In genomic region chr15:25742421-25743159, GRCh38 we compare ENCODE assay signal across 18 cellular contexts.
DNase-seq lines count a peak whose midpoint lies in the region; ATAC-seq and TF ChIP-seq lines count a peak whose summit lies in the region.
"Had no signal": no experiment of that assay in that cellular context is flagged by ENCODE, and none has a peak within 500 bp of the region (broad histone marks: within the 10 kb centered on the region; RNA-seq: fewer than 3 reads in every experiment).

No MANE protein-coding gene starts in this region.

- TF ChIP-seq CTCF in HEK293 (tag by site-specific recombination; IDR thresholded peaks at IDR 0.05) (no peak), endodermal cell (conservative IDR thresholded peaks at IDR 0.05) (no peak)

- H3K27ac Mint-ChIP-seq in endodermal cell: no peak overlapping the region
- H3K27ac Mint-ChIP-seq: CD8-positive, alpha-beta T cell; GM23338 had no signal

- peak overlapping the region; percentile 46 for H2AFZ ChIP-seq in neuron (ENCODE audit: low read depth, low read length)
- H2AFZ ChIP-seq: GM23338, PC-9 had no signal

- H3K4me1 ChIP-seq in BLaER1 (peaks cover 60% of the 10 kb centered on the region), HEK293 (ENCODE audit: control insufficient read depth, insufficient read depth, low read length) (no peaks in the 10 kb centered on the region), endodermal cell (ENCODE audit: control insufficient read depth, insufficient read depth, low read length) (no peaks in the 10 kb centered on the region), neuron (ENCODE audit: insufficient read depth, low read length) (peaks cover 10% of the 10 kb centered on the region)

- H3K27me3 ChIP-seq in BLaER1: no peaks in the 10 kb centered on the region
- no peaks in the 10 kb centered on the region for H3K27me3 ChIP-seq in endodermal cell (ENCODE audit: control insufficient read depth, insufficient read depth, low read length, poor library complexity, severe bottlenecking)
- no peaks in the 10 kb centered on the region for H3K27me3 ChIP-seq in neuron (ENCODE audit: insufficient read depth, low read length)

- no peak overlapping the region for H3K9ac ChIP-seq in BLaER1
- H3K9ac ChIP-seq in endodermal cell (ENCODE audit: extremely low read depth, low read length, poor library complexity, severe bottlenecking): no peak overlapping the region

- no peaks in the 10 kb centered on the region for H3K27me3 Mint-ChIP-seq in endodermal cell (ENCODE audit: insufficient read depth)

- no peaks in the 10 kb centered on the region for H3K4me1 Mint-ChIP-seq in endodermal cell
- H3K4me1 Mint-ChIP-seq: GM23338 had no signal

- H3K4me3 ChIP-seq in BLaER1: no peak overlapping the region
- H3K4me3 ChIP-seq in HEK293 (ENCODE audit: low read depth, low read length): no peak overlapping the region
- no peak overlapping the region for H3K4me3 ChIP-seq in endodermal cell (ENCODE audit: low read length)
- peak overlapping the region; percentile 22 for H3K4me3 ChIP-seq in neuron (ENCODE audit: low read length)
- H3K4me3 ChIP-seq: GM23338, PC-9 had no signal

- H4K20me1 ChIP-seq in BLaER1: peaks cover 73% of the 10 kb centered on the region

- H3K9me3 ChIP-seq in BLaER1 (no peaks in the 10 kb centered on the region), HEK293 (ENCODE audit: control insufficient read depth, insufficient read depth, low read depth, low read length) (no peaks in the 10 kb centered on the region), endodermal cell (ENCODE audit: control insufficient read depth, low read length) (no peaks in the 10 kb centered on the region), neuron (ENCODE audit: low read length) (no peaks in the 10 kb centered on the region)

- no peak overlapping the region for H3K27ac ChIP-seq in BLaER1
- H3K27ac ChIP-seq in HEK293 (ENCODE audit: extremely low read depth, low read depth, low read length): no peak overlapping the region
- H3K27ac ChIP-seq in endodermal cell (ENCODE audit: low read depth, low read length): peak overlapping the region; percentile 79
- H3K27ac ChIP-seq: PC-9 had no signal

- 74 to 84% methylated on average over 10 to 15 of the region's 15 CpGs for WGBS in endodermal cell (ENCODE audit: insufficient coverage in 1 of 2, insufficient read length in 1 of 2), 2 experiments

- CTCF ChIA-PET in HEK293 (lab: Yijun Ruan, JAX): no interaction called here

- DNase-seq in endodermal cell (no peak), NOMO-1 (lab: John Stamatoyannopoulos, UW; ENCODE audit: unreplicated experiment in 2 of 2) (no peak), T-helper 9 cell (no peak)
- no peak for DNase-seq in stimulated activated CD4-positive, alpha-beta T cell treated with anti-CD3 and anti-CD28 coated beads, Interleukin-4, amount 100 ng/mL, for 4 hours
- DNase-seq: ACHN, GF-D8, KG1, NCI-H1092, NCI-H1694, NCI-H2107, NCI-H446, PC-9 had no signal

- H3K4me3 Mint-ChIP-seq in endodermal cell: no peak overlapping the region
- H3K4me3 Mint-ChIP-seq: CD8-positive, alpha-beta T cell; GM23338 had no signal

- no peak for ATAC-seq in GM19328 (IDR thresholded peaks at IDR 0.05; ENCODE audit: unreplicated experiment)
- ATAC-seq: CD8-positive, alpha-beta T cell had no signal

- H3K36me3 Mint-ChIP-seq in endodermal cell (ENCODE audit: low read depth): no peaks in the 10 kb centered on the region

- peak overlapping the region; percentile 92 for H3K4me2 ChIP-seq in BLaER1
- H3K4me2 ChIP-seq: GM23338, PC-9 had no signal

- H3K36me3 ChIP-seq in BLaER1 (no peaks in the 10 kb centered on the region), HEK293 (ENCODE audit: control insufficient read depth in 2 of 2, insufficient read depth in 1 of 2, low read length in 2 of 2) (no peaks in the 10 kb centered on the region), endodermal cell (ENCODE audit: control insufficient read depth, insufficient read depth, low read length) (no peaks in the 10 kb centered on the region), neuron (ENCODE audit: insufficient read depth, low read length) (no peaks in the 10 kb centered on the region)

- no peaks in the 10 kb centered on the region for H3K9me3 Mint-ChIP-seq in endodermal cell
- H3K9me3 Mint-ChIP-seq: CD8-positive, alpha-beta T cell; GM23338 had no signal

- POLR2A ChIA-PET in HEK293 (lab: Yijun Ruan, JAX): no interaction called here

TF ChIP-seq in HEK293, 187 proteins besides CTCF, POLR2A, EP300 and RAD21:
- TF ChIP-seq ZNF112 (tag by site-specific recombination; IDR thresholded peaks at IDR 0.05) (no peak), ZIC2 (tag by site-specific recombination; IDR thresholded peaks at IDR 0.05) (0 out of 2 replicates have a peak, but pooled peaks have one; percentile 26), ZNF624 (tag by site-specific recombination; IDR thresholded peaks at IDR 0.05) (no peak)
- TF ChIP-seq, protein P1, sequence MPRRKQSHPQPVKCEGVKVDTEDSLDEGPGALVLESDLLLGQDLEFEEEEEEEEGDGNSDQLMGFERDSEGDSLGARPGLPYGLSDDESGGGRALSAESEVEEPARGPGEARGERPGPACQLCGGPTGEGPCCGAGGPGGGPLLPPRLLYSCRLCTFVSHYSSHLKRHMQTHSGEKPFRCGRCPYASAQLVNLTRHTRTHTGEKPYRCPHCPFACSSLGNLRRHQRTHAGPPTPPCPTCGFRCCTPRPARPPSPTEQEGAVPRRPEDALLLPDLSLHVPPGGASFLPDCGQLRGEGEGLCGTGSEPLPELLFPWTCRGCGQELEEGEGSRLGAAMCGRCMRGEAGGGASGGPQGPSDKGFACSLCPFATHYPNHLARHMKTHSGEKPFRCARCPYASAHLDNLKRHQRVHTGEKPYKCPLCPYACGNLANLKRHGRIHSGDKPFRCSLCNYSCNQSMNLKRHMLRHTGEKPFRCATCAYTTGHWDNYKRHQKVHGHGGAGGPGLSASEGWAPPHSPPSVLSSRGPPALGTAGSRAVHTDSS (tag by site-specific recombination; IDR thresholded peaks at IDR 0.05): no peak
TF ChIP-seq in HEK293: peak in this region for 1.
